In genomic region chr17:15006421-15006820, GRCh38 we compare ENCODE assay signal across 21 cellular contexts.
A peak's percentile ranks its signal among the peaks of the same experiment; 100 is the strongest.
DNase-seq lines count a peak whose midpoint lies in the region; ATAC-seq and TF ChIP-seq lines count a peak whose summit lies in the region.
"Had no signal": no experiment of that assay in that cellular context is flagged by ENCODE, and none has a peak within 500 bp of the region (broad histone marks: within the 10 kb centered on the region; RNA-seq: fewer than 3 reads in every experiment).

No MANE protein-coding gene starts in this region.

- H3K79me1 ChIP-seq in trophoblast cell (ENCODE audit: low read length) (no peaks in the 10 kb centered on the region), neuronal stem cell (ENCODE audit: low read depth, low read length) (no peaks in the 10 kb centered on the region)

- no peaks in the 10 kb centered on the region for H3K9me3 ChIP-seq in esophagus muscularis mucosa
- no peaks in the 10 kb centered on the region for H3K9me3 ChIP-seq in trophoblast cell (ENCODE audit: insufficient read depth, low read depth, low read length)
- no peaks in the 10 kb centered on the region for H3K9me3 ChIP-seq in neuronal stem cell (replicated peaks in 1 of 2; ENCODE audit: control insufficient read depth in 2 of 2, insufficient read depth in 1 of 2, low read depth in 1 of 2, low read length in 2 of 2)
- H3K9me3 ChIP-seq: A549, BE2C, BLaER1, Caco-2 had no signal

- no peak overlapping the region for H2BK15ac ChIP-seq in neuronal stem cell (ENCODE audit: low read length)

- H3K4me3 ChIP-seq in esophagus muscularis mucosa (no peak overlapping the region), trophoblast cell (ENCODE audit: low read depth, low read length) (no peak overlapping the region), neuronal stem cell (ENCODE audit: low read length in 2 of 2) (no peak overlapping the region)
- H3K4me3 ChIP-seq: A549, BLaER1 had no signal

- WGBS in esophagus muscularis mucosa, result 88% methylated on average over 7 of the region's 7 CpGs
- WGBS in trophoblast cell (ENCODE audit: extremely low coverage, insufficient coverage, insufficient read length), result no CpG with 5 or more reads among the region's 7 CpGs
- WGBS in neuronal stem cell (ENCODE audit: extremely low coverage in 2 of 2, insufficient read length in 2 of 2, insufficient replicate concordance in 1 of 2), 2 donors, result no CpG with 5 or more reads among the region's 7 CpGs

- H3K27ac ChIP-seq in esophagus muscularis mucosa (replicated peaks in 1 of 4), result no peak overlapping the region
- no peak overlapping the region for H3K27ac ChIP-seq in trophoblast cell (ENCODE audit: low read depth, low read length)
- H3K27ac ChIP-seq in neuronal stem cell (replicated peaks; ENCODE audit: low read length), result no peak overlapping the region
- H3K27ac ChIP-seq: 22Rv1, A549, BLaER1 had no signal

- no peaks in the 10 kb centered on the region for H3K36me3 ChIP-seq in esophagus muscularis mucosa
- H3K36me3 ChIP-seq in trophoblast cell (ENCODE audit: control insufficient read depth in 1 of 2, insufficient read depth in 2 of 2, low read length in 2 of 2), result no peaks in the 10 kb centered on the region
- no peaks in the 10 kb centered on the region for H3K36me3 ChIP-seq in neuronal stem cell (replicated peaks in 1 of 2; ENCODE audit: control insufficient read depth in 2 of 2, insufficient read depth in 2 of 2, low read length in 2 of 2)
- H3K36me3 ChIP-seq: BE2C, BLaER1 had no signal

- no peak overlapping the region for H2AFZ ChIP-seq in trophoblast cell (ENCODE audit: insufficient read depth, low read length, poor library complexity)
- no peak overlapping the region for H2AFZ ChIP-seq in neuronal stem cell (ENCODE audit: low read length)

- intact Hi-C loops in esophagus muscularis mucosa (cut with DNase I), result no loop called here

- H3K4me2 ChIP-seq in trophoblast cell (ENCODE audit: low read length) (no peak overlapping the region), neuronal stem cell (ENCODE audit: insufficient read depth, low read length, poor library complexity, severe bottlenecking) (no peak overlapping the region)
- H3K4me2 ChIP-seq: A549, BLaER1 had no signal

- H3K18ac ChIP-seq in trophoblast cell (ENCODE audit: low read length) (no peak overlapping the region), neuronal stem cell (ENCODE audit: low read length) (no peak overlapping the region)

- H3K4me1 Mint-ChIP-seq in chondrocyte (ENCODE audit: low read depth), result peaks cover 35% of the 10 kb centered on the region
- H3K4me1 Mint-ChIP-seq in stimulated activated effector memory CD8-positive, alpha-beta T cell treated with anti-CD3 and anti-CD28 coated beads, Interleukin-12 subunit alpha, Interleukin-12 subunit beta, amount 100 ng/mL, for 72 hours, result no peaks in the 10 kb centered on the region
- H3K4me1 Mint-ChIP-seq: CD14-positive monocyte; CD4-positive, alpha-beta memory T cell; CD4-positive, CD25-positive, alpha-beta regulatory T cell; CD8-positive, alpha-beta memory T cell had no signal

- H3K27me3 ChIP-seq in esophagus muscularis mucosa (peaks cover 0 to 3% (median 0%) of the 10 kb centered on the region in 4 donors), trophoblast cell (ENCODE audit: insufficient read depth, low read length) (no peaks in the 10 kb centered on the region), neuronal stem cell (ENCODE audit: control insufficient read depth in 3 of 3, insufficient read depth in 3 of 3, low read depth in 1 of 3, low read length in 3 of 3) (peaks cover 0 to 7% (median 0%) of the 10 kb centered on the region in 3 experiments)
- H3K27me3 ChIP-seq: BE2C, BLaER1 had no signal

- peak; percentile 28 for ATAC-seq in stimulated activated effector memory CD8-positive, alpha-beta T cell treated with anti-CD3 and anti-CD28 coated beads, Interleukin-12 subunit alpha, Interleukin-12 subunit beta, amount 100 ng/mL, for 72 hours
- ATAC-seq: A549 had no signal

- H4K12ac ChIP-seq in trophoblast cell (ENCODE audit: low read depth, low read length), result peak overlapping the region; percentile 44

- H3K14ac ChIP-seq in trophoblast cell (ENCODE audit: low read length) (no peak overlapping the region), neuronal stem cell (ENCODE audit: low read length) (no peak overlapping the region)

- TF ChIP-seq CTCF in chondrocyte (IDR thresholded peaks at IDR 0.05) (no peak), esophagus muscularis mucosa (IDR thresholded peaks at IDR 0.05) (no peak)

- peak overlapping the region; percentile 91 for H3K27ac Mint-ChIP-seq in chondrocyte (ENCODE audit: unreplicated experiment)
- no peak overlapping the region for H3K27ac Mint-ChIP-seq in stimulated activated effector memory CD8-positive, alpha-beta T cell treated with anti-CD3 and anti-CD28 coated beads, Interleukin-12 subunit alpha, Interleukin-12 subunit beta, amount 100 ng/mL, for 72 hours
- H3K27ac Mint-ChIP-seq: CD14-positive monocyte; CD4-positive, alpha-beta memory T cell; CD4-positive, CD25-positive, alpha-beta regulatory T cell; CD8-positive, alpha-beta memory T cell had no signal

- TF ChIP-seq POLR2A in esophagus muscularis mucosa (IDR thresholded peaks at IDR 0.05; ENCODE audit: low read depth), result no peak

- H3K9me3 Mint-ChIP-seq in chondrocyte (ENCODE audit: low read depth), result no peaks in the 10 kb centered on the region
- H3K9me3 Mint-ChIP-seq in stimulated activated effector memory CD8-positive, alpha-beta T cell treated with anti-CD3 and anti-CD28 coated beads, Interleukin-12 subunit alpha, Interleukin-12 subunit beta, amount 100 ng/mL, for 72 hours, result no peaks in the 10 kb centered on the region
- H3K9me3 Mint-ChIP-seq: CD4-positive, alpha-beta memory T cell; CD8-positive, alpha-beta memory T cell had no signal

- no peaks in the 10 kb centered on the region for H3K36me3 Mint-ChIP-seq in chondrocyte (ENCODE audit: low read depth)
- H3K36me3 Mint-ChIP-seq in stimulated activated effector memory CD8-positive, alpha-beta T cell treated with anti-CD3 and anti-CD28 coated beads, Interleukin-12 subunit alpha, Interleukin-12 subunit beta, amount 100 ng/mL, for 72 hours, result no peaks in the 10 kb centered on the region
- H3K36me3 Mint-ChIP-seq: CD14-positive monocyte; CD4-positive, alpha-beta memory T cell; CD4-positive, CD25-positive, alpha-beta regulatory T cell; CD8-positive, alpha-beta memory T cell had no signal

- H3K79me2 ChIP-seq in trophoblast cell (ENCODE audit: control insufficient read depth, insufficient read depth, low read length, poor library complexity), result no peaks in the 10 kb centered on the region

- no peaks in the 10 kb centered on the region for H3K27me3 Mint-ChIP-seq in chondrocyte (ENCODE audit: low read depth)

- H3K4me1 ChIP-seq in esophagus muscularis mucosa, result no peaks in the 10 kb centered on the region
- no peaks in the 10 kb centered on the region for H3K4me1 ChIP-seq in trophoblast cell (ENCODE audit: control insufficient read depth in 1 of 2, insufficient read depth in 2 of 2, low read length in 2 of 2)
- H3K4me1 ChIP-seq in neuronal stem cell (ENCODE audit: control insufficient read depth in 2 of 2, insufficient read depth in 1 of 2, low read depth in 1 of 2, low read length in 2 of 2), result peaks cover 0 to 1% of the 10 kb centered on the region in 2 donors
- H3K4me1 ChIP-seq: A549, BE2C, BLaER1, Caco-2 had no signal

- DNase-seq in chondrocyte (ENCODE audit: low spot score) (no peak), esophagus muscularis mucosa (ENCODE audit: extremely low spot score) (peak; percentile 91), trophoblast cell (no peak), OCI-M2 (lab: John Stamatoyannopoulos, UW; ENCODE audit: unreplicated experiment) (no peak), AG20443 (ENCODE audit: low spot score) (no peak), COR-L47 (lab: John Stamatoyannopoulos, UW) (no peak), neuronal stem cell (ENCODE audit: low spot score) (no peak)
- no peak for DNase-seq in stimulated activated effector memory CD8-positive, alpha-beta T cell treated with anti-CD3 and anti-CD28 coated beads, Interleukin-12 subunit alpha, Interleukin-12 subunit beta, amount 100 ng/mL, for 72 hours (ENCODE audit: low spot score in 2 of 2)
- DNase-seq: BE2C; C1 segment of cervical spinal cord; Caco-2; Calu3; CD4-positive, alpha-beta memory T cell; CD4-positive, CD25-positive, alpha-beta regulatory T cell; CD8-positive, alpha-beta memory T cell; DMS79 treated with DMSO at 0.1 percent for 48 hours; GF-D8 had no signal

- H3K9ac ChIP-seq in trophoblast cell (ENCODE audit: low read length), result no peak overlapping the region
- H3K9ac ChIP-seq in neuronal stem cell (ENCODE audit: low read depth, low read length, poor library complexity), result no peak overlapping the region
- H3K9ac ChIP-seq: BLaER1 had no signal

- H3K23ac ChIP-seq in trophoblast cell (ENCODE audit: low read length) (no peak overlapping the region), neuronal stem cell (ENCODE audit: low read depth, low read length, poor library complexity) (no peak overlapping the region)

- H4K8ac ChIP-seq in trophoblast cell (ENCODE audit: low read depth, low read length) (no peak overlapping the region), neuronal stem cell (ENCODE audit: low read depth, low read length) (no peak overlapping the region)

- H3K4me3 Mint-ChIP-seq in chondrocyte (ENCODE audit: unreplicated experiment), result no peak overlapping the region
- no peak overlapping the region for H3K4me3 Mint-ChIP-seq in stimulated activated effector memory CD8-positive, alpha-beta T cell treated with anti-CD3 and anti-CD28 coated beads, Interleukin-12 subunit alpha, Interleukin-12 subunit beta, amount 100 ng/mL, for 72 hours
- H3K4me3 Mint-ChIP-seq: CD14-positive monocyte; CD4-positive, alpha-beta memory T cell; CD4-positive, CD25-positive, alpha-beta regulatory T cell; CD8-positive, alpha-beta memory T cell had no signal

- no peak overlapping the region for H4K91ac ChIP-seq in trophoblast cell (ENCODE audit: low read depth, low read length)
- no peak overlapping the region for H4K91ac ChIP-seq in neuronal stem cell (ENCODE audit: low read depth, low read length, poor library complexity)

- H2AK5ac ChIP-seq in trophoblast cell (ENCODE audit: low read length) (no peak overlapping the region), neuronal stem cell (ENCODE audit: low read depth, low read length) (no peak overlapping the region)

- no peak overlapping the region for H2BK5ac ChIP-seq in trophoblast cell (ENCODE audit: low read depth, low read length, poor library complexity)
- H2BK5ac ChIP-seq in neuronal stem cell (ENCODE audit: low read length), result no peak overlapping the region

- TF ChIP-seq EP300 in esophagus muscularis mucosa (IDR thresholded peaks at IDR 0.05), result no peak

- H3K4ac ChIP-seq in trophoblast cell (ENCODE audit: low read depth, low read length) (no peak overlapping the region), neuronal stem cell (ENCODE audit: low read length) (no peak overlapping the region)

- H2BK12ac ChIP-seq in trophoblast cell (ENCODE audit: low read length), result no peak overlapping the region
- H2BK12ac ChIP-seq in neuronal stem cell (ENCODE audit: low read length), result no peak overlapping the region

- no peak overlapping the region for H2BK120ac ChIP-seq in trophoblast cell (ENCODE audit: insufficient read depth, low read length, poor library complexity)
- no peak overlapping the region for H2BK120ac ChIP-seq in neuronal stem cell (ENCODE audit: low read depth, low read length)
